Comparison of ENCODE assay signal across 11 cellular contexts in genomic region chr3:105997800-105998526, GRCh38.
DNase-seq lines count a peak whose midpoint lies in the region; TF ChIP-seq lines count a peak whose summit lies in the region.
"Had no signal": no experiment of that assay in that cellular context is flagged by ENCODE, and none has a peak within 500 bp of the region (broad histone marks: within the 10 kb centered on the region; RNA-seq: fewer than 3 reads in every experiment).

No MANE protein-coding gene starts in this region.

- no peak for TF ChIP-seq EP300 in stomach (IDR thresholded peaks at IDR 0.05)

- no peaks in the 10 kb centered on the region for H3K36me3 ChIP-seq in osteoblast (ENCODE audit: insufficient read depth, low read length)
- no peaks in the 10 kb centered on the region for H3K36me3 ChIP-seq in stomach
- H3K36me3 ChIP-seq: ascending aorta, SJSA1 had no signal

- H3K79me2 ChIP-seq in osteoblast (ENCODE audit: insufficient read depth, low read length) = no peaks in the 10 kb centered on the region

- H3K27ac ChIP-seq in osteoblast (ENCODE audit: low read depth, low read length) (peak overlapping the region; percentile 90), stomach (no peak overlapping the region)
- H3K27ac ChIP-seq: SJSA1 had no signal

- 67 to 80% (median 73%) methylated on average over 3 of the region's 3 CpGs for WGBS in stomach, 5 donors

- H3K4me1 ChIP-seq in osteoblast (ENCODE audit: insufficient read depth, low read length) (peaks cover 13% of the 10 kb centered on the region), stomach (no peaks in the 10 kb centered on the region)
- H3K4me1 ChIP-seq: SJSA1 had no signal

- DNase-seq in EL = peak; percentile 93
- DNase-seq in OCI-M1 (lab: John Stamatoyannopoulos, UW) = peak; percentile 67
- peak; percentile 96 for DNase-seq in epithelial cell of esophagus (ENCODE audit: low read depth)
- DNase-seq in osteoblast (ENCODE audit: insufficient read length, low spot score, missing footprints) = no peak
- DNase-seq in NCI-H146 (lab: John Stamatoyannopoulos, UW) = no peak
- DNase-seq in KG1 (lab: John Stamatoyannopoulos, UW) = no peak
- DNase-seq in stomach = no peak
- no peak for DNase-seq in superior temporal gyrus (ENCODE audit: extremely low spot score)

- H3K27me3 ChIP-seq in osteoblast (ENCODE audit: insufficient read depth, low read length) (no peaks in the 10 kb centered on the region), stomach (no peaks in the 10 kb centered on the region)
- H3K27me3 ChIP-seq: ascending aorta, SJSA1 had no signal

- H4K20me1 ChIP-seq in osteoblast (ENCODE audit: insufficient read depth, low read length) = no peaks in the 10 kb centered on the region

- no peak for TF ChIP-seq CTCF in epithelial cell of esophagus (IDR thresholded peaks at IDR 0.05; ENCODE audit: insufficient read depth, low read depth, low read length, missing control alignments)
- no peak for TF ChIP-seq CTCF in osteoblast (IDR thresholded peaks at IDR 0.05; ENCODE audit: extremely low read depth, low read depth, low read length)
- no peak for TF ChIP-seq CTCF in stomach (IDR thresholded peaks at IDR 0.05)

- peak overlapping the region; percentile 81 for H3K4me2 ChIP-seq in osteoblast (ENCODE audit: insufficient read depth, low read length)

- no peaks in the 10 kb centered on the region for H3K9me3 ChIP-seq in osteoblast (ENCODE audit: low read depth, low read length)
- H3K9me3 ChIP-seq in stomach = peaks cover 0 to 9% (median 5%) of the 10 kb centered on the region in 4 donors
- H3K9me3 ChIP-seq: SJSA1 had no signal

- no peak for TF ChIP-seq POLR2A in stomach (IDR thresholded peaks at IDR 0.05)

- H3K4me3 ChIP-seq in epithelial cell of esophagus (ENCODE audit: low read length) = no peak overlapping the region
- H3K4me3 ChIP-seq in osteoblast (ENCODE audit: insufficient read depth, low read length) = peak overlapping the region; percentile 58
- no peak overlapping the region for H3K4me3 ChIP-seq in stomach
- H3K4me3 ChIP-seq: ascending aorta, GM12878, SJSA1 had no signal

- peak overlapping the region; percentile 82 for H2AFZ ChIP-seq in osteoblast (ENCODE audit: low read length)

- intact Hi-C loops in stomach (cut with DNase I; ENCODE audit: low total_unique reads) = no loop called here

Comparison
In these comparisons a context has a peak if more than half of its experiments do, and no peak if none do; other contexts are left out.
1. DNase-seq: peak in EL (single experiment), OCI-M1 (single experiment) and epithelial cell of esophagus (single experiment); none in osteoblast (single experiment), NCI-H146 (single experiment), KG1 (single experiment), stomach (single experiment) and superior temporal gyrus (single experiment).